Comparison of ENCODE assay signal across 9 cellular contexts in genomic region chr2:73089270-73090030, GRCh38. TPM values are rescaled to one million over a fixed set of nuclear protein-coding genes. Genes with fewer than 3 reads are reported as not detected.
DNase-seq lines count a peak whose midpoint lies in the region; ATAC-seq and TF ChIP-seq lines count a peak whose summit lies in the region.
"Had no signal": no experiment of that assay in that cellular context is flagged by ENCODE, and none has a peak within 500 bp of the region (broad histone marks: within the 10 kb centered on the region; RNA-seq: fewer than 3 reads in every experiment).

No MANE protein-coding gene starts in this region.

- DNase-seq in A172 (ENCODE audit: low spot score) (peak; percentile 95), MG63 (peak; percentile 99), epithelial cell of esophagus (ENCODE audit: low read depth) (peak; percentile 99), NCI-H1694 (lab: John Stamatoyannopoulos, UW) (no peak), SIG-M5 (lab: John Stamatoyannopoulos, UW) (no peak), prostate gland (ENCODE audit: low spot score) (no peak)

- ATAC-seq in HG02678 (IDR thresholded peaks at IDR 0.05; ENCODE audit: unreplicated experiment): no peak

- peak overlapping the region; percentile 73 for H3K27ac ChIP-seq in muscle layer of duodenum (ENCODE audit: low read length)
- H3K27ac ChIP-seq in prostate gland: no peak overlapping the region
- H3K27ac ChIP-seq: BLaER1 treated with 17β-estradiol and CSF1 and Interleukin-3, amounts not matched to agents 10 nM and 100 nM had no signal

- WGBS in prostate gland: 85% methylated on average over 11 of the region's 11 CpGs

- TF ChIP-seq CTCF in epithelial cell of esophagus (IDR thresholded peaks at IDR 0.05; ENCODE audit: insufficient read depth, low read depth, low read length, missing control alignments) (no peak), prostate gland (IDR thresholded peaks at IDR 0.05) (no peak)

- intact Hi-C loops in prostate gland (cut with DNase I): loop anchor here (5.0 kb wide), 1 partner anchor 88 kb away; no protein-coding TSS in a partner anchor

- no peak for TF ChIP-seq POLR2A in prostate gland (IDR thresholded peaks at IDR 0.05)

- H3K4me3 ChIP-seq in MG63 (no peak overlapping the region), epithelial cell of esophagus (ENCODE audit: low read length) (no peak overlapping the region), muscle layer of duodenum (ENCODE audit: low read depth in 1 of 2, low read length in 2 of 2) (no peak overlapping the region), prostate gland (no peak overlapping the region)
- H3K4me3 ChIP-seq: BLaER1 treated with 17β-estradiol and CSF1 and Interleukin-3, amounts not matched to agents 10 nM and 100 nM had no signal

- H3K4me1 ChIP-seq in muscle layer of duodenum (ENCODE audit: control insufficient read depth in 1 of 2, insufficient read depth in 2 of 2, low read length in 2 of 2) (peaks cover 0 to 19% of the 10 kb centered on the region in 2 donors), prostate gland (replicated peaks) (no peaks in the 10 kb centered on the region)

- H3K27me3 ChIP-seq in MG63 (no peaks in the 10 kb centered on the region), muscle layer of duodenum (ENCODE audit: low read depth, low read length) (no peaks in the 10 kb centered on the region), prostate gland (replicated peaks; ENCODE audit: insufficient read depth) (no peaks in the 10 kb centered on the region)
- H3K27me3 ChIP-seq: BLaER1 treated with 17β-estradiol and CSF1 and Interleukin-3, amounts not matched to agents 10 nM and 100 nM had no signal

- H3K9me3 ChIP-seq in MG63 (no peaks in the 10 kb centered on the region), muscle layer of duodenum (ENCODE audit: control insufficient read depth in 1 of 2, low read length in 2 of 2) (no peaks in the 10 kb centered on the region), prostate gland (no peaks in the 10 kb centered on the region)
- H3K9me3 ChIP-seq: BLaER1 treated with 17β-estradiol and CSF1 and Interleukin-3, amounts not matched to agents 10 nM and 100 nM had no signal

- peaks cover 33% of the 10 kb centered on the region for H3K36me3 ChIP-seq in MG63
- peaks cover 0 to 20% of the 10 kb centered on the region in 2 donors for H3K36me3 ChIP-seq in muscle layer of duodenum (ENCODE audit: control insufficient read depth in 1 of 2, insufficient read depth in 2 of 2, low read length in 2 of 2)
- H3K36me3 ChIP-seq in prostate gland: peaks cover 0 to 3% of the 10 kb centered on the region in 2 donors

RNA-seq across cellular contexts. Expression of gene SFXN5, which starts 17.9 kb away (rescaled TPM):
- 17.5 and 33.4 TPM in 2 replicates for total RNA-seq in A172 (2014; rRNA removed; shearing (Covaris generic))
- 2.4 and 6.2 TPM in 2 replicates for total RNA-seq in MG63 (2014; rRNA removed; shearing (Covaris generic); ENCODE audit: low replicate concordance)
- 10 to 100 TPM; 12.8 to 23.2 TPM for total RNA-seq in prostate gland

RNA-seq across cellular contexts. Expression of gene RAB11FIP5, which starts 23.3 kb away (rescaled TPM):
- total RNA-seq in A172 (2014; rRNA removed; shearing (Covaris generic)): 52.2 and 58.8 TPM in 2 replicates
- total RNA-seq in MG63 (2014; rRNA removed; shearing (Covaris generic); ENCODE audit: low replicate concordance): 25.8 and 43.8 TPM in 2 replicates
- total RNA-seq in prostate gland: 10 to 100 TPM; 24.1 to 47.7 TPM

Comparison
In these comparisons a context has a peak if more than half of its experiments do, and no peak if none do; other contexts are left out.
1. DNase-seq: peak in A172 (single experiment), MG63 (single experiment) and epithelial cell of esophagus (single experiment); none in NCI-H1694 (single experiment), SIG-M5 (single experiment) and prostate gland (single experiment).